Comparison of ENCODE assay signal across 8 cellular contexts in genomic region chr4:82373816-82374740, GRCh38. TPM values are rescaled to one million over a fixed set of nuclear protein-coding genes. Genes with fewer than 3 reads are reported as not detected.
A peak's percentile ranks its signal among the peaks of the same experiment; 100 is the strongest.
DNase-seq lines count a peak whose midpoint lies in the region; TF ChIP-seq lines count a peak whose summit lies in the region.

HNRNPD (minus strand) TSS chr4:82373991; CDS start chr4:82373678, 313 bp downstream.

- no peaks in the 10 kb centered on the region for H3K27me3 ChIP-seq in effector memory CD4-positive, alpha-beta T cell (replicated peaks; ENCODE audit: control insufficient read depth, insufficient read depth, low read length, poor library complexity, severe bottlenecking)

- POLR2A ChIA-PET in activated CD8-positive, alpha-beta memory T cell treated with anti-CD3 and anti-CD28 coated beads for 36 hours (lab: Charles Lee): interaction anchor here (0.6 to 1.9 kb wide), 9 partner anchors 12 to 902 kb away, joined by 4 to 41 read pairs (median 6); partner anchors contain the start of gene RASGEF1B

- CTCF ChIA-PET in activated CD8-positive, alpha-beta memory T cell treated with anti-CD3 and anti-CD28 coated beads for 36 hours (lab: Charles Lee): interaction anchor here (0.7 to 1.4 kb wide), 3 partner anchors 14 to 55 kb away, joined by 3 to 8 read pairs (median 3); no protein-coding TSS in a partner anchor

- DNase-seq in CMK (ENCODE audit: low read depth) (peak; percentile 98), GM20000 (ENCODE audit: low spot score) (peak; percentile 98), HT-29 (ENCODE audit: low spot score) (peak; percentile 98), NOMO-1 (lab: John Stamatoyannopoulos, UW; ENCODE audit: unreplicated experiment in 2 of 2) (peak; percentile 99), lung microvascular endothelial cell (ENCODE audit: low read depth in 2 of 2) (peak; percentile 97 to 100)
- DNase-seq in effector memory CD4-positive, alpha-beta T cell: peak; percentile 87 to 89 (median 87)
- DNase-seq in stimulated activated CD4-positive, alpha-beta T cell treated with anti-CD3 and anti-CD28 coated beads, TNF-alpha, amount 100 ng/mL, for 48 hours (ENCODE audit: low read depth in 3 of 3): peak; percentile 90 to 94 (median 92)

- peaks cover 20% of the 10 kb centered on the region for H3K4me1 ChIP-seq in effector memory CD4-positive, alpha-beta T cell (ENCODE audit: control insufficient read depth, insufficient read depth, low read length, poor library complexity, severe bottlenecking)

- peaks cover 1% of the 10 kb centered on the region for H3K36me3 ChIP-seq in effector memory CD4-positive, alpha-beta T cell (ENCODE audit: control insufficient read depth, insufficient read depth, low read length)

- H3K27ac ChIP-seq in effector memory CD4-positive, alpha-beta T cell (ENCODE audit: insufficient read depth, low read length, poor library complexity, severe bottlenecking): peak within 1 kb of the TSS; percentile 99

- no peaks in the 10 kb centered on the region for H3K9me3 ChIP-seq in effector memory CD4-positive, alpha-beta T cell (ENCODE audit: control insufficient read depth, low read length)

- peak within 1 kb of the TSS; percentile 99 for H3K4me3 ChIP-seq in effector memory CD4-positive, alpha-beta T cell (ENCODE audit: insufficient read depth, low read depth, low read length, poor library complexity, severe bottlenecking)

- TF ChIP-seq CTCF in GM20000 (IDR thresholded peaks at IDR 0.05; ENCODE audit: extremely low read depth, missing control alignments): no peak

RNA-seq across cellular contexts. Expression of gene HNRNPD, which starts in this region (rescaled TPM):
- 80.1 and 89.9 TPM in 2 replicates for total RNA-seq in HT-29 (2014; rRNA removed; shearing (Covaris generic))
- total RNA-seq in activated CD8-positive, alpha-beta memory T cell treated with anti-CD3 and anti-CD28 coated beads for 36 hours: 100 to 1,000 TPM; 482 to 488 TPM
- 19.2 and 21.6 TPM in 2 replicates for total RNA-seq in lung microvascular endothelial cell

Comparison
In these comparisons a context has a peak if more than half of its experiments do, and no peak if none do; other contexts are left out.
1. Peak in every context shown above with its lines: DNase-seq, H3K4me3 ChIP-seq and H3K27ac ChIP-seq.